ENCODE assay signal across 21 cellular contexts in genomic region chr3:128273841-128274573, GRCh38.
DNase-seq lines count a peak whose midpoint lies in the region; ATAC-seq and TF ChIP-seq lines count a peak whose summit lies in the region.
"Had no signal": no experiment of that assay in that cellular context is flagged by ENCODE, and none has a peak within 500 bp of the region (broad histone marks: within the 10 kb centered on the region; RNA-seq: fewer than 3 reads in every experiment).

No MANE protein-coding gene starts in this region.

- no peak for TF ChIP-seq POLR2A in Peyer's patch (IDR thresholded peaks at IDR 0.05)

- H3K9me3 Mint-ChIP-seq in naive thymus-derived CD8-positive, alpha-beta T cell: no peaks in the 10 kb centered on the region
- H3K9me3 Mint-ChIP-seq: CD14-positive monocyte had no signal

- 87% methylated on average over 8 of the region's 11 CpGs for WGBS in SK-N-SH (ENCODE audit: low lambda C conversion rate)

- 0 out of 2 replicates have a peak overlapping the region, but pooled peaks have one; percentile 63 for H3K4me2 ChIP-seq in SK-N-SH

- intact Hi-C loops in colonic mucosa (cut with DNase I): no loop called here

- H3K4me3 Mint-ChIP-seq in naive thymus-derived CD8-positive, alpha-beta T cell: peak overlapping the region in 2 of 10 donors; percentile 19 to 38
- H3K4me3 Mint-ChIP-seq: CD14-positive monocyte had no signal

- H3K79me2 ChIP-seq in SK-N-SH (ENCODE audit: insufficient read depth): no peaks in the 10 kb centered on the region

- H3K9me2 ChIP-seq in SK-N-SH: no peaks in the 10 kb centered on the region

- no peak for DNase-seq in SK-N-SH
- peak; percentile 14 for DNase-seq in colonic mucosa
- DNase-seq in naive thymus-derived CD8-positive, alpha-beta T cell: peak in 1 of 10 donors; percentile 13
- DNase-seq in GM10266 (ENCODE audit: extremely low spot score): no peak
- no peak for DNase-seq in Peyer's patch
- DNase-seq: effector CD8-positive, alpha-beta T cell; erythroblast; NCI-H1105 treated with DMSO at 0.1 percent for 48 hours; NCI-H2029; NCI-H526 treated with DMSO at 0.1 percent for 48 hours; psoas muscle; stimulated activated naive CD4-positive, alpha-beta T cell treated with Interleukin-2 at 50 U/mL for 16 hours; T-helper 2 cell had no signal

- H3K4me1 ChIP-seq in SK-N-SH (ENCODE audit: control insufficient read depth in 1 of 2, insufficient read depth in 2 of 2, low read depth in 1 of 2, low read length in 1 of 2) (peaks cover 27 to 97% of the 10 kb centered on the region in 2 experiments), colonic mucosa (no peaks in the 10 kb centered on the region), Peyer's patch (peaks cover 0 to 6% (median 0%) of the 10 kb centered on the region in 4 donors)
- H3K4me1 ChIP-seq: psoas muscle had no signal

- no peak overlapping the region for H3K4me3 ChIP-seq in SK-N-SH (ENCODE audit: low read depth in 2 of 2, low read length in 1 of 2)
- no peak overlapping the region for H3K4me3 ChIP-seq in colonic mucosa
- H3K4me3 ChIP-seq in Peyer's patch: no peak overlapping the region
- H3K4me3 ChIP-seq: psoas muscle, thoracic aorta had no signal

- peak overlapping the region in 7 of 10 donors; percentile 7 to 63 (median 36) for H3K27ac Mint-ChIP-seq in naive thymus-derived CD8-positive, alpha-beta T cell
- H3K27ac Mint-ChIP-seq: CD14-positive monocyte had no signal

- ATAC-seq in SK-N-SH treated with all-trans-retinoic acid at 6 μM for 48 hours (no peak), HG03039 (IDR thresholded peaks at IDR 0.05; ENCODE audit: unreplicated experiment) (no peak)
- ATAC-seq in naive thymus-derived CD8-positive, alpha-beta T cell: peak; percentile 64 to 74

- peaks cover 5 to 47% (median 29%) of the 10 kb centered on the region in 4 donors for H3K4me1 Mint-ChIP-seq in naive thymus-derived CD8-positive, alpha-beta T cell
- H3K4me1 Mint-ChIP-seq: CD14-positive monocyte had no signal

- H3K27ac ChIP-seq in SK-N-SH (ENCODE audit: low read depth in 2 of 2, low read length in 1 of 2): peak overlapping the region; percentile 54 to 100; a peak in 2 of 4 replicates
- H3K27ac ChIP-seq in KOPT-K1 (ENCODE audit: low read depth, low read length, poor library complexity, severe bottlenecking): peak overlapping the region; percentile 27
- H3K27ac ChIP-seq in colonic mucosa: no peak overlapping the region
- no peak overlapping the region for H3K27ac ChIP-seq in Peyer's patch
- H3K27ac ChIP-seq: 22Rv1, brain microvascular endothelial cell, psoas muscle, RWPE1, thoracic aorta had no signal

- CTCF ChIA-PET in SK-N-SH (lab: Yijun Ruan, JAX): interaction anchor here (1.0 to 2.0 kb wide), 5 partner anchors 8 to 106 kb away, joined by 3 to 6 read pairs (median 4); no protein-coding TSS in a partner anchor

- H3K27me3 ChIP-seq in SK-N-SH (ENCODE audit: insufficient read depth) (no peaks in the 10 kb centered on the region), colonic mucosa (no peaks in the 10 kb centered on the region), Peyer's patch (no peaks in the 10 kb centered on the region)
- H3K27me3 ChIP-seq: brain microvascular endothelial cell had no signal

- TF ChIP-seq CTCF in SK-N-SH (IDR thresholded peaks at IDR 0.05): no peak
- TF ChIP-seq CTCF in colonic mucosa (IDR thresholded peaks at IDR 0.05): no peak
- TF ChIP-seq CTCF in GM10266 (IDR thresholded peaks at IDR 0.05; ENCODE audit: control insufficient read depth, insufficient read depth, low read depth, missing control alignments): no peak
- TF ChIP-seq CTCF in Peyer's patch (IDR thresholded peaks at IDR 0.05): no peak

- peaks cover 8% of the 10 kb centered on the region for H3F3A ChIP-seq in SK-N-SH (replicated peaks; ENCODE audit: insufficient read depth)

- H3K36me3 ChIP-seq in SK-N-SH (replicated peaks in 1 of 2; ENCODE audit: control insufficient read depth in 1 of 2, insufficient read depth in 2 of 2, low read length in 1 of 2) (no peaks in the 10 kb centered on the region), KOPT-K1 (ENCODE audit: insufficient read depth, low read length) (no peaks in the 10 kb centered on the region; the same call in 1 of the 2 replicates), colonic mucosa (no peaks in the 10 kb centered on the region), Peyer's patch (peaks cover 0 to 3% (median 0%) of the 10 kb centered on the region in 3 donors)
- H3K36me3 ChIP-seq: brain microvascular endothelial cell, thoracic aorta had no signal

- no peak overlapping the region for H2AFZ ChIP-seq in SK-N-SH (ENCODE audit: low read depth)

- POLR2A ChIA-PET in SK-N-SH (lab: Yijun Ruan, JAX): no interaction called here
- POLR2A ChIA-PET in naive thymus-derived CD8-positive, alpha-beta T cell (lab: Charles Lee): interaction anchor here (1.1 to 1.7 kb wide), 2 partner anchors 18 to 21 kb away, joined by 4 to 8 read pairs; no protein-coding TSS in a partner anchor

- peaks cover 0 to 13% (median 11%) of the 10 kb centered on the region in 3 donors for H3K36me3 Mint-ChIP-seq in naive thymus-derived CD8-positive, alpha-beta T cell

- H3K9ac ChIP-seq in SK-N-SH: no peak overlapping the region
- H3K9ac ChIP-seq in colonic mucosa (ENCODE audit: low read depth in 2 of 2, low read length in 2 of 2): no peak overlapping the region

- no peak for TF ChIP-seq EP300 in SK-N-SH (IDR thresholded peaks at IDR 0.05; ENCODE audit: borderline replicate concordance in 1 of 2, low read depth in 1 of 2, low read length in 1 of 2)

- no peak for TF ChIP-seq RAD21 in SK-N-SH (IDR thresholded peaks at IDR 0.05; ENCODE audit: low read length)

- H3K9me3 ChIP-seq in SK-N-SH (no peaks in the 10 kb centered on the region), KOPT-K1 (ENCODE audit: insufficient read depth, low read length, poor library complexity, severe bottlenecking) (no peaks in the 10 kb centered on the region), colonic mucosa (no peaks in the 10 kb centered on the region), Peyer's patch (no peaks in the 10 kb centered on the region)
- H3K9me3 ChIP-seq: psoas muscle, thoracic aorta had no signal

- no peaks in the 10 kb centered on the region for H4K20me1 ChIP-seq in SK-N-SH (ENCODE audit: insufficient read depth)

- H3K27me3 Mint-ChIP-seq in naive thymus-derived CD8-positive, alpha-beta T cell: no peaks in the 10 kb centered on the region

TF ChIP-seq in SK-N-SH, 30 proteins besides CTCF, POLR2A, EP300 and RAD21 (continues in another document):
- no peak for TF ChIP-seq FOXM1 (IDR thresholded peaks at IDR 0.05; ENCODE audit: low read depth)
- TF ChIP-seq RFX5 (IDR thresholded peaks at IDR 0.05; ENCODE audit: low read length): no peak
- TF ChIP-seq SMC3 (IDR thresholded peaks at IDR 0.05; ENCODE audit: low read depth, low read length): no peak
- TF ChIP-seq FOSL2 (IDR thresholded peaks at IDR 0.05; ENCODE audit: borderline replicate concordance, low read depth): no peak
- no peak for TF ChIP-seq JUND (IDR thresholded peaks at IDR 0.05)
- TF ChIP-seq GABPA (IDR thresholded peaks at IDR 0.05; ENCODE audit: low read depth): no peak
- TF ChIP-seq, protein P1, sequence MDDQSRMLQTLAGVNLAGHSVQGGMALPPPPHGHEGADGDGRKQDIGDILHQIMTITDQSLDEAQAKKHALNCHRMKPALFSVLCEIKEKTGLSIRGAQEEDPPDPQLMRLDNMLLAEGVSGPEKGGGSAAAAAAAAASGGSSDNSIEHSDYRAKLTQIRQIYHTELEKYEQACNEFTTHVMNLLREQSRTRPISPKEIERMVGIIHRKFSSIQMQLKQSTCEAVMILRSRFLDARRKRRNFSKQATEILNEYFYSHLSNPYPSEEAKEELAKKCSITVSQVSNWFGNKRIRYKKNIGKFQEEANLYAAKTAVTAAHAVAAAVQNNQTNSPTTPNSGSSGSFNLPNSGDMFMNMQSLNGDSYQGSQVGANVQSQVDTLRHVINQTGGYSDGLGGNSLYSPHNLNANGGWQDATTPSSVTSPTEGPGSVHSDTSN (IDR thresholded peaks at IDR 0.05): no peak
- TF ChIP-seq TCF12 (IDR thresholded peaks at IDR 0.05): no peak
- no peak for TF ChIP-seq TEAD4 (IDR thresholded peaks at IDR 0.05; ENCODE audit: borderline replicate concordance, insufficient read depth)
- TF ChIP-seq MEF2A (IDR thresholded peaks at IDR 0.05; ENCODE audit: borderline replicate concordance, low read depth): no peak
- TF ChIP-seq EZH2phosphoT487 (IDR thresholded peaks at IDR 0.05; ENCODE audit: borderline replicate concordance, low read depth): no peak
- TF ChIP-seq NFIC (IDR thresholded peaks at IDR 0.05; ENCODE audit: borderline replicate concordance): no peak
- no peak for TF ChIP-seq TAF1 (IDR thresholded peaks at IDR 0.05; ENCODE audit: borderline replicate concordance, low read depth, low read length)
- TF ChIP-seq POLR2AphosphoS5 (IDR thresholded peaks at IDR 0.05; ENCODE audit: low read depth, low read length): no peak

TF ChIP-seq in SK-N-SH treated with all-trans-retinoic acid at 6 μM for 48 hours, 23 proteins besides CTCF, POLR2A, EP300 and RAD21 (continues in another document):
- TF ChIP-seq ISL1 (CRISPR knock-in tag; IDR thresholded peaks at IDR 0.05) (no peak), PPARA (CRISPR knock-in tag; IDR thresholded peaks at IDR 0.05; ENCODE audit: borderline replicate concordance) (no peak), ZC3H10 (CRISPR knock-in tag; IDR thresholded peaks at IDR 0.05) (no peak), POU6F1 (CRISPR knock-in tag; IDR thresholded peaks at IDR 0.05; ENCODE audit: borderline replicate concordance, low read depth) (no peak), ZFP30 (CRISPR knock-in tag; IDR thresholded peaks at IDR 0.05) (no peak), OSR1 (CRISPR knock-in tag; IDR thresholded peaks at IDR 0.05) (no peak)

Comparison
In these comparisons a context has a peak if more than half of its experiments do, and no peak if none do; other contexts are left out.
1. H3K27ac ChIP-seq: peak in SK-N-SH (2 of 2) and KOPT-K1 (single experiment); none in colonic mucosa (single experiment) and Peyer's patch (0 of 4).
2. ATAC-seq: peak in naive thymus-derived CD8-positive, alpha-beta T cell (2 of 2); none in SK-N-SH treated with all-trans-retinoic acid at 6 μM for 48 hours (single experiment) and HG03039 (single experiment).